26 cellular contexts compared by ENCODE assay signal in genomic region chr6:103284835-103285234, GRCh38.
"Had no signal": no experiment of that assay in that cellular context is flagged by ENCODE, and none has a peak within 500 bp of the region (broad histone marks: within the 10 kb centered on the region; RNA-seq: fewer than 3 reads in every experiment).

No MANE protein-coding gene starts in this region.

- H3K4me3 ChIP-seq: ascending aorta, breast epithelium, cardiac muscle cell, coronary artery, esophagus squamous epithelium, gastroesophageal sphincter had no signal

- H3K36me3 ChIP-seq: ascending aorta, breast epithelium, cardiac muscle cell, esophagus squamous epithelium, gastroesophageal sphincter had no signal

- H3K27me3 ChIP-seq: ascending aorta, breast epithelium, cardiac muscle cell, esophagus squamous epithelium, gastroesophageal sphincter had no signal

- H3K9me3 ChIP-seq: ascending aorta, breast epithelium, gastroesophageal sphincter had no signal

- H3K27ac ChIP-seq: ascending aorta, breast epithelium, cardiac muscle cell, coronary artery, epithelial cell of prostate, esophagus squamous epithelium, gastroesophageal sphincter had no signal

- ATAC-seq: activated CD4-positive, alpha-beta T cell treated with anti-CD3 and anti-CD28 coated beads for 36 hours; activated CD8-positive, alpha-beta memory T cell treated with anti-CD3 and anti-CD28 coated beads, Interleukin-2, amount 10 ng/mL, durations not matched to agents 7 days and 5 days; activated CD8-positive, alpha-beta T cell treated with anti-CD3 and anti-CD28 coated beads, Interleukin-2, amount 10 ng/mL, durations not matched to agents 7 days and 5 days; activated naive CD4-positive, alpha-beta T cell treated with anti-CD3 and anti-CD28 coated beads, Interleukin-2, amount 50 U/mL, for 72 hours; gastroesophageal sphincter had no signal

- H3K4me1 ChIP-seq: ascending aorta, breast epithelium, esophagus squamous epithelium, gastroesophageal sphincter had no signal

- DNase-seq: activated CD4-positive, alpha-beta memory T cell treated with anti-CD3 and anti-CD28 coated beads for 36 hours; activated CD4-positive, alpha-beta T cell treated with anti-CD3 and anti-CD28 coated beads for 36 hours; activated CD4-positive, alpha-beta T cell treated with anti-CD3 and anti-CD28 coated beads, Interleukin-2, amount 10 ng/mL, durations not matched to agents 24 days and 14 days; activated CD4-positive, CD25-positive, alpha-beta regulatory T cell; activated CD4-positive, CD25-positive, alpha-beta regulatory T cell treated with anti-CD3 and anti-CD28 coated beads, Interleukin-2, amount 50 U/mL, for 72 hours; activated CD8-positive, alpha-beta memory T cell treated with anti-CD3 and anti-CD28 coated beads, Interleukin-2, amount 10 ng/mL, durations not matched to agents 7 days and 5 days; activated CD8-positive, alpha-beta memory T cell treated with anti-CD3 and anti-CD28 coated beads, Interleukin-2, amount 50 U/mL, for 4 hours; activated CD8-positive, alpha-beta T cell treated with anti-CD3 and anti-CD28 coated beads, Interleukin-2, amount 10 ng/mL, durations not matched to agents 7 days and 5 days; activated effector memory CD4-positive, alpha-beta T cell treated with anti-CD3 and anti-CD28 coated beads, Interleukin-2, amount 50 U/mL, for 16 hours; activated naive CD4-positive, alpha-beta T cell treated with anti-CD3 and anti-CD28 coated beads, Interleukin-2, amount 10 ng/mL, durations not matched to agents 7 days and 5 days; activated naive CD8-positive, alpha-beta T cell treated with anti-CD3 and anti-CD28 coated beads, Interleukin-2, amount 10 ng/mL, durations not matched to agents 7 days and 5 days; activated T-cell treated with anti-CD3 and anti-CD28 coated beads, Interleukin-2, amount 50 U/mL, for 1 hour; activated T-cell treated with anti-CD3 and anti-CD28 coated beads, Interleukin-2, amount 50 U/mL, for 48 hours; central memory CD4-positive, alpha-beta T cell; dermis blood vessel endothelial cell; effector CD4-positive, alpha-beta T cell; esophagus squamous epithelium; foreskin melanocyte; T-helper 2 cell had no signal
